Comparison of ENCODE assay signal across 17 cellular contexts in the genomic region with DNA sequence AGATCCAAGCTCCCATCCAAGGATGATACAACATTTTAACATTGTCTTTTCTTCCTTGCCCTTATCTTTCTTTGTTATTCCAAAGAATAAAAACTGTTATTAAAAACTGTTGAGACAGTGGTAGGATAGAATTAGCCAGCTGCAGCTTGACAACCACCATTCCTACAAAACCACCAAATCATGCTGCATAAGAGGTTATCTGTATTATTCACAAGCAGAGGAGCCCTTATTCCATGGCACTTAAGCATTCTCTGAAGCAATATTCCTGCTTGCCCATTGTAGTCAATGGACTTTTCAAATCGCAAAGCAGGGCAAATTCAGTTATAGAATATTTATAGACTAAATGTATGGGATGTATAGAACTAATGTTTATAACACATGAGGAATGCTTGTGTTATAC. TPM values are rescaled to one million over a fixed set of nuclear protein-coding genes. Genes with fewer than 3 reads are reported as not detected.
DNase-seq lines count a peak whose midpoint lies in the region; ATAC-seq and TF ChIP-seq lines count a peak whose summit lies in the region.
"Had no signal": no experiment of that assay in that cellular context is flagged by ENCODE, and none has a peak within 500 bp of the region (broad histone marks: within the 10 kb centered on the region; RNA-seq: fewer than 3 reads in every experiment).

No MANE protein-coding gene starts in this region.

- peak overlapping the region; percentile 75 for H3K4me3 ChIP-seq in GM12865 (ENCODE audit: low read depth, low read length)
- H3K4me3 ChIP-seq: ovary, tibial nerve had no signal

- peak overlapping the region; percentile 78 to 92 for H3K4me3 Mint-ChIP-seq in activated T-cell treated with anti-CD3 and anti-CD28 coated beads, Interleukin-2, amount 50 U/mL, for 72 hours
- H3K4me3 Mint-ChIP-seq in activated T-helper 2 cell treated with anti-CD3 and anti-CD28 coated beads, Interferon-gamma antibody, Interleukin-2, Interleukin-4, amounts not matched to agents 10 μg/mL and 5 μg/mL and 100 μg/mL, durations not matched to agents 14 hours and 24 hours and 36 hours (ENCODE audit: low read depth) = peak overlapping the region; percentile 80
- H3K4me3 Mint-ChIP-seq in stimulated activated memory B cell treated with anti-CD40 and anti-IgM and Interleukin-4, amounts not matched to agents 10 μg/mL and 1 μg/mL and 100 μg/mL, for 72 hours = peak overlapping the region; percentile 34

- DNase-seq in activated T-cell treated with anti-CD3 and anti-CD28 coated beads, Interleukin-2, amount 50 U/mL, for 72 hours = no peak
- no peak for DNase-seq in activated T-cell treated with anti-CD3 and anti-CD28 coated beads, Interleukin-2, amount 50 U/mL, for 48 hours
- DNase-seq in GM12865 (ENCODE audit: low read depth) (no peak), AML-193 (lab: John Stamatoyannopoulos, UW) (no peak), activated gamma-delta T cell (lab: John Stamatoyannopoulos, UW) (no peak), dedifferentiated amniotic fluid mesenchymal stem cell (ENCODE audit: extremely low spot score) (no peak)
- DNase-seq in activated T-helper 2 cell treated with anti-CD3 and anti-CD28 coated beads, Interferon-gamma antibody, Interleukin-2, Interleukin-4, amounts not matched to agents 10 μg/mL and 5 μg/mL and 100 μg/mL, durations not matched to agents 14 hours and 24 hours and 36 hours (ENCODE audit: low spot score) = no peak
- DNase-seq: effector CD8-positive, alpha-beta T cell; H7; KG1; mesenchymal stem cell; NCI-H1436 treated with DMSO at 0.1 percent for 48 hours; NCI-H748 treated with DMSO at 0.1 percent for 48 hours; ovary; stimulated activated CD4-positive, alpha-beta T cell treated with anti-CD3 and anti-CD28 coated beads, Interleukin-12 subunit alpha, Interleukin-12 subunit beta, amount 100 ng/mL, for 4 hours had no signal

- no peak for TF ChIP-seq CTCF in GM12865 (IDR thresholded peaks at IDR 0.05; ENCODE audit: insufficient read depth, low read depth, low read length, missing control alignments)

- intact Hi-C loops in activated T-helper 2 cell treated with anti-CD3 and anti-CD28 coated beads, Interferon-gamma antibody, Interleukin-2, Interleukin-4, amounts not matched to agents 10 μg/mL and 5 μg/mL and 100 μg/mL, durations not matched to agents 14 hours and 24 hours and 36 hours (cut with micrococcal nuclease) = no loop called here

- no peak for ATAC-seq in activated T-cell treated with anti-CD3 and anti-CD28 coated beads, Interleukin-2, amount 50 U/mL, for 72 hours (replicated peaks in 1 of 2)
- ATAC-seq in stimulated activated memory B cell treated with anti-CD40 and anti-IgM and Interleukin-4, amounts not matched to agents 10 μg/mL and 1 μg/mL and 100 μg/mL, for 72 hours = no peak

- peaks cover 7 to 10% of the 10 kb centered on the region in 2 donors for H3K36me3 Mint-ChIP-seq in activated T-cell treated with anti-CD3 and anti-CD28 coated beads, Interleukin-2, amount 50 U/mL, for 72 hours (ENCODE audit: insufficient read depth in 2 of 2)
- peaks cover 29% of the 10 kb centered on the region for H3K36me3 Mint-ChIP-seq in activated T-helper 2 cell treated with anti-CD3 and anti-CD28 coated beads, Interferon-gamma antibody, Interleukin-2, Interleukin-4, amounts not matched to agents 10 μg/mL and 5 μg/mL and 100 μg/mL, durations not matched to agents 14 hours and 24 hours and 36 hours (ENCODE audit: low read depth)
- no peaks in the 10 kb centered on the region for H3K36me3 Mint-ChIP-seq in stimulated activated memory B cell treated with anti-CD40 and anti-IgM and Interleukin-4, amounts not matched to agents 10 μg/mL and 1 μg/mL and 100 μg/mL, for 72 hours

- H3K9me3 Mint-ChIP-seq in activated T-cell treated with anti-CD3 and anti-CD28 coated beads, Interleukin-2, amount 50 U/mL, for 72 hours = no peaks in the 10 kb centered on the region
- H3K9me3 Mint-ChIP-seq in activated T-helper 2 cell treated with anti-CD3 and anti-CD28 coated beads, Interferon-gamma antibody, Interleukin-2, Interleukin-4, amounts not matched to agents 10 μg/mL and 5 μg/mL and 100 μg/mL, durations not matched to agents 14 hours and 24 hours and 36 hours = no peaks in the 10 kb centered on the region
- H3K9me3 Mint-ChIP-seq in stimulated activated memory B cell treated with anti-CD40 and anti-IgM and Interleukin-4, amounts not matched to agents 10 μg/mL and 1 μg/mL and 100 μg/mL, for 72 hours = no peaks in the 10 kb centered on the region

- peak overlapping the region; percentile 86 for H3K27ac Mint-ChIP-seq in activated T-cell treated with anti-CD3 and anti-CD28 coated beads, Interleukin-2, amount 50 U/mL, for 72 hours
- peak overlapping the region; percentile 26 for H3K27ac Mint-ChIP-seq in activated T-helper 2 cell treated with anti-CD3 and anti-CD28 coated beads, Interferon-gamma antibody, Interleukin-2, Interleukin-4, amounts not matched to agents 10 μg/mL and 5 μg/mL and 100 μg/mL, durations not matched to agents 14 hours and 24 hours and 36 hours
- no peak overlapping the region for H3K27ac Mint-ChIP-seq in stimulated activated memory B cell treated with anti-CD40 and anti-IgM and Interleukin-4, amounts not matched to agents 10 μg/mL and 1 μg/mL and 100 μg/mL, for 72 hours

- peaks cover 20% of the 10 kb centered on the region for H3K4me1 Mint-ChIP-seq in activated T-cell treated with anti-CD3 and anti-CD28 coated beads, Interleukin-2, amount 50 U/mL, for 72 hours (ENCODE audit: low read depth)
- H3K4me1 Mint-ChIP-seq in activated T-helper 2 cell treated with anti-CD3 and anti-CD28 coated beads, Interferon-gamma antibody, Interleukin-2, Interleukin-4, amounts not matched to agents 10 μg/mL and 5 μg/mL and 100 μg/mL, durations not matched to agents 14 hours and 24 hours and 36 hours (ENCODE audit: low read depth) = peaks cover 33% of the 10 kb centered on the region
- H3K4me1 Mint-ChIP-seq in stimulated activated memory B cell treated with anti-CD40 and anti-IgM and Interleukin-4, amounts not matched to agents 10 μg/mL and 1 μg/mL and 100 μg/mL, for 72 hours = peaks cover 20% of the 10 kb centered on the region

- no peaks in the 10 kb centered on the region for H3K27me3 Mint-ChIP-seq in activated T-cell treated with anti-CD3 and anti-CD28 coated beads, Interleukin-2, amount 50 U/mL, for 72 hours (ENCODE audit: low read depth)
- no peaks in the 10 kb centered on the region for H3K27me3 Mint-ChIP-seq in activated T-helper 2 cell treated with anti-CD3 and anti-CD28 coated beads, Interferon-gamma antibody, Interleukin-2, Interleukin-4, amounts not matched to agents 10 μg/mL and 5 μg/mL and 100 μg/mL, durations not matched to agents 14 hours and 24 hours and 36 hours (ENCODE audit: low read depth)
- H3K27me3 Mint-ChIP-seq in stimulated activated memory B cell treated with anti-CD40 and anti-IgM and Interleukin-4, amounts not matched to agents 10 μg/mL and 1 μg/mL and 100 μg/mL, for 72 hours = no peaks in the 10 kb centered on the region

RNA-seq across cellular contexts. Expression of a gene that starts 3.4 kb away (rescaled TPM):
- total RNA-seq in activated T-cell treated with anti-CD3 and anti-CD28 coated beads, Interleukin-2, amount 50 U/mL, for 72 hours = 10 to 100 TPM in 1 of 2 donors, 1 to 10 TPM in 1; 10.0 to 11.2 TPM
- total RNA-seq in activated T-helper 2 cell treated with anti-CD3 and anti-CD28 coated beads, Interferon-gamma antibody, Interleukin-2, Interleukin-4, amounts not matched to agents 10 μg/mL and 5 μg/mL and 100 μg/mL, durations not matched to agents 14 hours and 24 hours and 36 hours = 5.8 TPM in 2 replicates
- total RNA-seq: H7 had no signal

Comparison
In these comparisons a context has a peak if more than half of its experiments do, and no peak if none do; other contexts are left out.
1. H3K4me3 Mint-ChIP-seq: peak in every context shown above with its lines; median percentile 85 in activated T-cell treated with anti-CD3 and anti-CD28 coated beads, Interleukin-2, amount 50 U/mL, for 72 hours; 80 in activated T-helper 2 cell treated with anti-CD3 and anti-CD28 coated beads, Interferon-gamma antibody, Interleukin-2, Interleukin-4, amounts not matched to agents 10 μg/mL and 5 μg/mL and 100 μg/mL, durations not matched to agents 14 hours and 24 hours and 36 hours; 34 in stimulated activated memory B cell treated with anti-CD40 and anti-IgM and Interleukin-4, amounts not matched to agents 10 μg/mL and 1 μg/mL and 100 μg/mL, for 72 hours.